8 cellular contexts compared by ENCODE assay signal in genomic region chr1:206909883-206910318, GRCh38. TPM values are rescaled to one million over a fixed set of nuclear protein-coding genes. Genes with fewer than 3 reads are reported as not detected.
DNase-seq lines count a peak whose midpoint lies in the region; TF ChIP-seq lines count a peak whose summit lies in the region.
"Had no signal": no experiment of that assay in that cellular context is flagged by ENCODE, and none has a peak within 500 bp of the region (broad histone marks: within the 10 kb centered on the region; RNA-seq: fewer than 3 reads in every experiment).

No MANE protein-coding gene starts in this region.

- H3K27ac ChIP-seq in HUES48 (ENCODE audit: low read depth, low read length) = no peak overlapping the region
- no peak overlapping the region for H3K27ac ChIP-seq in ascending aorta
- H3K27ac ChIP-seq in spleen = peak overlapping the region; percentile 60 to 87 (median 69)

- TF ChIP-seq CTCF in ascending aorta (IDR thresholded peaks at IDR 0.05) = no peak
- no peak for TF ChIP-seq CTCF in spleen (IDR thresholded peaks at IDR 0.05 in 8 of 11, conservative IDR thresholded peaks at IDR 0.05 in 3 of 11)

- H3K27me3 ChIP-seq in HUES48 (ENCODE audit: control insufficient read depth, insufficient read depth, low read length) = peaks cover 42% of the 10 kb centered on the region
- peaks cover 10% of the 10 kb centered on the region for H3K27me3 ChIP-seq in ascending aorta
- peaks cover 43% of the 10 kb centered on the region for H3K27me3 ChIP-seq in iPS-15b (ENCODE audit: control insufficient read depth, insufficient read depth, low read length)
- H3K27me3 ChIP-seq in spleen (replicated peaks in 1 of 7) = peaks cover 0 to 38% (median 0%) of the 10 kb centered on the region in 7 donors

- WGBS in spleen, 5 donors = 34 to 54% (median 48%) methylated on average over 11 to 14 of the region's 14 CpGs

- peak overlapping the region; percentile 72 for H3K4me3 ChIP-seq in HUES48 (ENCODE audit: low read depth, low read length)
- H3K4me3 ChIP-seq in ascending aorta = peak overlapping the region; percentile 55 to 65
- peak overlapping the region; percentile 73 for H3K4me3 ChIP-seq in iPS-15b (ENCODE audit: low read depth, low read length)
- H3K4me3 ChIP-seq in spleen = peak overlapping the region; percentile 23 to 69 (median 38)

- intact Hi-C loops in ascending aorta (cut with DNase I) (loop anchor here (5.0 to 10.0 kb wide), 5 partner anchors 145 to 433 kb away; partner anchors contain the start of genes EIF2D, PFKFB2 and YOD1), spleen (cut with DNase I; ENCODE audit: low total_unique reads) (loop anchor here (5.0 to 10.0 kb wide), 3 partner anchors 93 to 275 kb away; partner anchors contain the start of gene DYRK3)

- TF ChIP-seq POLR2A in spleen (IDR thresholded peaks at IDR 0.05) = no peak

- no peaks in the 10 kb centered on the region for H3K36me3 ChIP-seq in HUES48 (ENCODE audit: control insufficient read depth, insufficient read depth, low read length)
- H3K36me3 ChIP-seq in ascending aorta = no peaks in the 10 kb centered on the region
- no peaks in the 10 kb centered on the region for H3K36me3 ChIP-seq in iPS-15b (ENCODE audit: control insufficient read depth, insufficient read depth, low read length)
- peaks cover 0 to 96% (median 28%) of the 10 kb centered on the region in 6 donors for H3K36me3 ChIP-seq in spleen

- H3K9ac ChIP-seq in HUES48 (ENCODE audit: low read depth, low read length) (no peak overlapping the region), iPS-15b (ENCODE audit: low read depth, low read length) (peak overlapping the region; percentile 55)

- H3K9me3 ChIP-seq in HUES48 (ENCODE audit: control insufficient read depth, insufficient read depth, low read length) (no peaks in the 10 kb centered on the region), ascending aorta (no peaks in the 10 kb centered on the region), iPS-15b (ENCODE audit: control insufficient read depth, insufficient read depth, low read length) (no peaks in the 10 kb centered on the region), spleen (no peaks in the 10 kb centered on the region)

- DNase-seq in ascending aorta (ENCODE audit: low spot score in 2 of 2) (no peak), spleen (no peak), HK-2 (ENCODE audit: unreplicated experiment) (no peak), mucosa of gallbladder (ENCODE audit: low spot score) (no peak), AG08395 (ENCODE audit: low spot score) (no peak)

- H3K4me1 ChIP-seq in HUES48 (ENCODE audit: control insufficient read depth, insufficient read depth, low read length) (peaks cover 9% of the 10 kb centered on the region), ascending aorta (peaks cover 0 to 10% of the 10 kb centered on the region in 2 donors), iPS-15b (ENCODE audit: control insufficient read depth, insufficient read depth, low read length) (peaks cover 11% of the 10 kb centered on the region), spleen (peaks cover 52 to 99% (median 96%) of the 10 kb centered on the region in 6 donors)

RNA-seq across cellular contexts. Expression of gene FCMR, which starts 11.8 kb away (rescaled TPM):
- total RNA-seq in ascending aorta (1.3 TPM), spleen (100 to 1,000 TPM; 136 to 269 (median 242) TPM), mucosa of gallbladder (8.0 TPM)
- polyA plus RNA-seq in spleen = 100 to 1,000 TPM; 165 to 229 (median 187) TPM

RNA-seq across cellular contexts. Expression of gene IL24, which starts 12.7 kb away (rescaled TPM):
- total RNA-seq in ascending aorta (not detected), spleen (under 1 TPM in 2 of 7 donors, not detected in 5; 0.30 to 0.34 TPM), mucosa of gallbladder (not detected)
- polyA plus RNA-seq in spleen = 1 to 10 TPM; 1.2 to 2.0 (median 1.4) TPM

RNA-seq across cellular contexts. Expression of gene PIGR, which starts 36.4 kb away (rescaled TPM):
- total RNA-seq in ascending aorta (0.53 TPM), spleen (1 to 10 TPM in 3 of 7 donors, under 1 TPM in 4; 0.37 to 1.7 (median 0.94) TPM), mucosa of gallbladder (2,875 TPM)
- under 1 TPM; 0.13 to 0.99 (median 0.30) TPM for polyA plus RNA-seq in spleen

RNA-seq across cellular contexts. Expression of gene IL20, which starts 44.5 kb away (rescaled TPM):
- not detected for total RNA-seq in ascending aorta
- not detected for total RNA-seq in spleen
- not detected for polyA plus RNA-seq in spleen
- total RNA-seq in mucosa of gallbladder = not detected
- total RNA-seq: activated CD8-positive, alpha-beta memory T cell treated with anti-CD3 and anti-CD28 coated beads for 36 hours had no signal

Comparison
In these comparisons a context has a peak if more than half of its experiments do, and no peak if none do; other contexts are left out.
1. H3K27ac ChIP-seq: peak in spleen (8 of 8); none in HUES48 (single experiment) and ascending aorta (0 of 2).
2. RNA of gene FCMR, which starts 11.8 kb away (total RNA-seq): 136 to 269 TPM in spleen; 8.0 TPM in mucosa of gallbladder (single experiment) and 1.3 TPM in ascending aorta (single experiment); every median in the first group is over 10 times any median in the second.
3. RNA of gene PIGR, which starts 36.4 kb away (total RNA-seq): 2,875 TPM in mucosa of gallbladder (single experiment); 0.37 to 1.7 TPM in spleen and 0.53 TPM in ascending aorta (single experiment); every median in the first group is over 1,000 times any median in the second.
4. Peak in every context shown above with its lines, with median percentiles within 50 percentile points of each other: H3K4me3 ChIP-seq.